8 cellular contexts compared by ENCODE assay signal in genomic region chrX:80810365-80810978, GRCh38. TPM values are rescaled to one million over a fixed set of nuclear protein-coding genes. Genes with fewer than 3 reads are reported as not detected.
DNase-seq lines count a peak whose midpoint lies in the region; ATAC-seq and TF ChIP-seq lines count a peak whose summit lies in the region.

No MANE protein-coding gene starts in this region.

- H3K9me3 Mint-ChIP-seq in IgD-negative memory B cell: peaks cover 0 to 3% (median 0%) of the 10 kb centered on the region in 3 donors
- peaks cover 7% of the 10 kb centered on the region for H3K9me3 Mint-ChIP-seq in mesothelial cell of epicardium

- H3K27me3 Mint-ChIP-seq in IgD-negative memory B cell: no peaks in the 10 kb centered on the region
- H3K27me3 Mint-ChIP-seq in mesothelial cell of epicardium (ENCODE audit: low read depth): no peaks in the 10 kb centered on the region

- no peak for DNase-seq in BJ (ENCODE audit: low read depth)
- DNase-seq in breast epithelium (ENCODE audit: low spot score in 2 of 2): no peak
- DNase-seq in mesothelial cell of epicardium (ENCODE audit: low spot score in 2 of 2, unreplicated experiment in 2 of 2): no peak
- no peak for DNase-seq in hypothalamus (lab: John Stamatoyannopoulos, UW)
- no peak for DNase-seq in HPDE6-E6E7 (ENCODE audit: extremely low spot score)
- no peak for DNase-seq in effector CD8-positive, alpha-beta T cell (lab: John Stamatoyannopoulos, UW)

- no peak for TF ChIP-seq POLR2A in breast epithelium (IDR thresholded peaks at IDR 0.05)

- POLR2A ChIA-PET in BJ (lab: Charles Lee): interaction anchor here (0.6 to 0.7 kb wide), 2 partner anchors 15 to 380 kb away, joined by 3 to 14 read pairs; no protein-coding TSS in a partner anchor

- H3K27ac ChIP-seq in breast epithelium: peak overlapping the region; percentile 81 to 88

- intact Hi-C loops in breast epithelium (cut with DNase I; ENCODE audit: low total_unique reads): no loop called here

- peak overlapping the region; percentile 87 to 98 (median 93) for H3K4me3 Mint-ChIP-seq in IgD-negative memory B cell
- peak overlapping the region; percentile 83 for H3K4me3 Mint-ChIP-seq in mesothelial cell of epicardium

- CTCF ChIA-PET in BJ (lab: Yijun Ruan, JAX): interaction anchor here (1.0 kb wide), 1 partner anchor 11 kb away, joined by 3 read pairs; no protein-coding TSS in a partner anchor

- H3K4me1 Mint-ChIP-seq in IgD-negative memory B cell (peaks cover 8 to 16% (median 11%) of the 10 kb centered on the region in 3 donors), mesothelial cell of epicardium (peaks cover 6% of the 10 kb centered on the region)

- no peak for ATAC-seq in GM18861 (IDR thresholded peaks at IDR 0.05; ENCODE audit: unreplicated experiment)

- H3K27ac Mint-ChIP-seq in IgD-negative memory B cell: peak overlapping the region; percentile 86 to 100 (median 94)
- H3K27ac Mint-ChIP-seq in mesothelial cell of epicardium: peak overlapping the region; percentile 91

- no peaks in the 10 kb centered on the region for H3K9me3 ChIP-seq in breast epithelium

- no peaks in the 10 kb centered on the region for H3K27me3 ChIP-seq in BJ (ENCODE audit: control insufficient read depth, insufficient read depth, low read length)
- peaks cover 3 to 5% of the 10 kb centered on the region in 2 donors for H3K27me3 ChIP-seq in breast epithelium

- no peaks in the 10 kb centered on the region for H3K36me3 Mint-ChIP-seq in IgD-negative memory B cell
- no peaks in the 10 kb centered on the region for H3K36me3 Mint-ChIP-seq in mesothelial cell of epicardium

- no peak for TF ChIP-seq CTCF in BJ (IDR thresholded peaks at IDR 0.05; ENCODE audit: insufficient read depth, low read depth, low read length)
- no peak for TF ChIP-seq CTCF in breast epithelium (IDR thresholded peaks at IDR 0.05)
- TF ChIP-seq CTCF in mesothelial cell of epicardium (IDR thresholded peaks at IDR 0.05; ENCODE audit: unreplicated experiment): no peak

- H3K4me1 ChIP-seq in breast epithelium: no peaks in the 10 kb centered on the region

- H3K36me3 ChIP-seq in BJ (ENCODE audit: control insufficient read depth, insufficient read depth, low read length): no peaks in the 10 kb centered on the region
- H3K36me3 ChIP-seq in breast epithelium: no peaks in the 10 kb centered on the region

- H3K4me3 ChIP-seq in BJ (ENCODE audit: low read depth, low read length) (peak overlapping the region; percentile 52), breast epithelium (peak overlapping the region; percentile 65 to 70 (median 69))

RNA-seq across cellular contexts. Expression of gene BRWD3, which starts 0.8 kb away (rescaled TPM):
- 2.4 and 6.6 TPM in 2 replicates for polyA plus RNA-seq in BJ (2011; rRNA removed)
- 10.4 and 14.6 TPM in 2 replicates for polyA minus RNA-seq in BJ (2011; rRNA and poly(A)+ RNA removed)
- 2.4 TPM for polyA plus RNA-seq in IgD-negative memory B cell
- 10 to 100 TPM; 19.8 to 33.5 (median 23.9) TPM for total RNA-seq in breast epithelium
- total RNA-seq in mesothelial cell of epicardium: 40.4 to 43.8 TPM (median 41.8 TPM) in 3 replicates
